In the genomic region with DNA sequence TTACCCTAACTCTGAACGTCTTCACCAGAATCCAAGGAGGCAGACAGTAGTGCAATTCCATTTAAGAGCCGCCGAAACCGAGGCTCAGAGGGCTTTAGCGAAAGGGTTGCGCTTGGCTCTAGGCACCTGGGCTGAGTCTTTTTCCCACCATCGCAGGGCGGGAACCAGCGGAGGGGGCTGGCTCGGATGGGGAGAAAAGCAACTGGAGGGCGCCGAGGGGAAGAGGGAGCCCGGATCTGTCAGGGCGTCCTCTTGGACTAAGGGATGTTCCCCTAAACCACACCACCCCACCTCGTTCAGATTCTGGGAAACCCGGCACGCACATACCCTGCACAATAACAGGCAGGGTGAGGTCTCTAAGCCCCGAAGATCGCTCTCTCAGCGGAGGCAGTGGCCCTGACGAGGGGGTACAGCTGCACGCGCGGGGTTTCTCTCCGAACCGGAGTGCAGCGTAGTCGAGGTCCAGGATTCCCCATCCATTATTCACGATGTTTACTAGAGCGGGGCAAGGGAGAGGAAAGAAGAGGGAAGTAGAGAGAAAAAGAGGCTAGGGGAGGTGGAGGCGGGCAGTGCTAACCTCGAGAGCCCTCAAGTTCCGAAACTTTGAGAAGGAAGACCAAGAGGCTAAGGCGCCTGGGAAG, we compare ENCODE assay signal across 20 cellular contexts. TPM values are rescaled to one million over a fixed set of nuclear protein-coding genes. Genes with fewer than 3 reads are reported as not detected.
"Had no signal": no experiment of that assay in that cellular context is flagged by ENCODE, and none has a peak within 500 bp of the region (broad histone marks: within the 10 kb centered on the region; RNA-seq: fewer than 3 reads in every experiment).

No MANE protein-coding gene starts in this region.

- H3K27ac Mint-ChIP-seq: activated naive CD4-positive, alpha-beta T cell treated with anti-CD3 and anti-CD28 coated beads, Interleukin-2, amount 50 U/mL, for 24 hours had no signal

- H3K27ac ChIP-seq: brain microvascular endothelial cell, coronary artery, esophagus squamous epithelium, right atrium auricular region, tibial artery had no signal

- ATAC-seq: activated CD8-positive, alpha-beta memory T cell treated with anti-CD3 and anti-CD28 coated beads, Interleukin-2, amount 10 ng/mL, durations not matched to agents 7 days and 5 days had no signal

- H3K9me3 ChIP-seq: esophagus squamous epithelium, right atrium auricular region, tibial artery had no signal

- H3K9me3 Mint-ChIP-seq: activated naive CD4-positive, alpha-beta T cell treated with anti-CD3 and anti-CD28 coated beads, Interleukin-2, amount 50 U/mL, for 24 hours; central memory CD8-positive, alpha-beta T cell had no signal

- H3K4me3 ChIP-seq: coronary artery, esophagus squamous epithelium, lung, right atrium auricular region, tibial artery had no signal

- DNase-seq: activated CD4-positive, alpha-beta T cell treated with anti-CD3 and anti-CD28 coated beads, Interleukin-2, amount 50 U/mL, for 4 hours; activated CD4-positive, CD25-positive, alpha-beta regulatory T cell treated with anti-CD3 and anti-CD28 coated beads, Interleukin-2, amount 50 U/mL, for 72 hours; activated CD8-positive, alpha-beta memory T cell treated with anti-CD3 and anti-CD28 coated beads, Interleukin-2, amount 10 ng/mL, durations not matched to agents 7 days and 5 days; activated effector memory CD4-positive, alpha-beta T cell treated with Interleukin-2 at 50 U/mL for 16 hours; activated T-cell treated with anti-CD3 and anti-CD28 coated beads, Interleukin-2, amount 50 U/mL, for 1 hour; amniotic stem cell; brain microvascular endothelial cell; esophagus squamous epithelium; hypothalamus; naive B cell; stimulated activated CD4-positive, alpha-beta T cell treated with anti-CD3 and anti-CD28 coated beads, Interleukin-2, amount 100 ng/mL, for 48 hours; stimulated activated naive CD4-positive, alpha-beta T cell; tibial artery had no signal

- H3K4me1 Mint-ChIP-seq: central memory CD8-positive, alpha-beta T cell had no signal

- H3K36me3 Mint-ChIP-seq: activated naive CD4-positive, alpha-beta T cell treated with anti-CD3 and anti-CD28 coated beads, Interleukin-2, amount 50 U/mL, for 24 hours had no signal

- H3K4me3 Mint-ChIP-seq: activated CD8-positive, alpha-beta memory T cell treated with anti-CD3 and anti-CD28 coated beads, Interleukin-2, amount 10 ng/mL, durations not matched to agents 7 days and 5 days; activated naive CD4-positive, alpha-beta T cell treated with anti-CD3 and anti-CD28 coated beads, Interleukin-2, amount 50 U/mL, for 24 hours; central memory CD8-positive, alpha-beta T cell had no signal

- H3K36me3 ChIP-seq: brain microvascular endothelial cell, esophagus squamous epithelium, right atrium auricular region, tibial artery had no signal

RNA-seq across cellular contexts. Expression of gene POU4F3, which starts 1.3 kb away (rescaled TPM):
- total RNA-seq: esophagus squamous epithelium, fibroblast of villous mesenchyme, right atrium auricular region, skeletal muscle tissue had no signal
